ENCODE assay signal across 11 cellular contexts in genomic region chr16:80841231-80841630, GRCh38.
"Had no signal": no experiment of that assay in that cellular context is flagged by ENCODE, and none has a peak within 500 bp of the region (broad histone marks: within the 10 kb centered on the region; RNA-seq: fewer than 3 reads in every experiment).

No MANE protein-coding gene starts in this region.

- H3K4me2 ChIP-seq: GM23338, KMS-11 had no signal

- H3K9ac ChIP-seq: KMS-11 had no signal

- H3K27ac Mint-ChIP-seq: GM23338, H9, HFFc6, IgD-negative memory B cell had no signal

- H3K4me1 Mint-ChIP-seq: GM23338, IgD-negative memory B cell had no signal

- H3K4me3 ChIP-seq: GM23338 had no signal

- FAIRE-seq: H1, H54, HTR-8/SVneo had no signal

- H3K36me3 Mint-ChIP-seq: IgD-negative memory B cell had no signal

- H2AFZ ChIP-seq: GM23338 had no signal

- ATAC-seq: GM23338 had no signal

- H3K27ac ChIP-seq: KMS-11 had no signal

- H3K4me3 Mint-ChIP-seq: GM23338, H9, HFFc6, IgD-negative memory B cell had no signal

- DNase-seq: H9, HCEC 1CT, HFFc6, Karpas-422, KBM-7 had no signal
